8 cellular contexts compared by ENCODE assay signal in genomic region chr20:61253264-61253639, GRCh38. TPM values are rescaled to one million over a fixed set of nuclear protein-coding genes. Genes with fewer than 3 reads are reported as not detected.
DNase-seq lines count a peak whose midpoint lies in the region; ATAC-seq, FAIRE-seq and TF ChIP-seq lines count a peak whose summit lies in the region.

No MANE protein-coding gene starts in this region.

- H3K27ac Mint-ChIP-seq in activated T-cell treated with anti-CD3 and anti-CD28 coated beads, Interleukin-2, amount 50 U/mL, for 24 hours = no peak overlapping the region

- peak overlapping the region; percentile 44 to 55 for H3K4me3 ChIP-seq in foreskin fibroblast (ENCODE audit: low read depth in 1 of 2, low read length in 2 of 2)
- H3K4me3 ChIP-seq in pancreas = peak overlapping the region; percentile 8 to 47 (median 20)

- peaks cover 4% of the 10 kb centered on the region for H3K4me1 Mint-ChIP-seq in activated T-cell treated with anti-CD3 and anti-CD28 coated beads, Interleukin-2, amount 50 U/mL, for 24 hours (ENCODE audit: low read depth)

- H3K36me3 ChIP-seq in pancreas = no peaks in the 10 kb centered on the region

- no peaks in the 10 kb centered on the region for H3K36me3 Mint-ChIP-seq in activated T-cell treated with anti-CD3 and anti-CD28 coated beads, Interleukin-2, amount 50 U/mL, for 24 hours (ENCODE audit: low read depth)

- no peaks in the 10 kb centered on the region for H3K4me1 ChIP-seq in pancreas

- WGBS in pancreas, 2 donors = 1 to 2% methylated on average over 35 to 51 of the region's 51 CpGs

- H3K27ac ChIP-seq in pancreas = no peak overlapping the region

- H3K9me3 Mint-ChIP-seq in activated T-cell treated with anti-CD3 and anti-CD28 coated beads, Interleukin-2, amount 50 U/mL, for 24 hours = no peaks in the 10 kb centered on the region

- intact Hi-C loops in pancreas (cut with DNase I) = no loop called here

- TF ChIP-seq CTCF in foreskin fibroblast (IDR thresholded peaks at IDR 0.05; ENCODE audit: low read depth, low read length) (peak; percentile 36), pancreas (IDR thresholded peaks at IDR 0.05) (no peak)

- H3K9me3 ChIP-seq in pancreas = no peaks in the 10 kb centered on the region

- H3K27me3 ChIP-seq in pancreas = peaks cover 0 to 19% (median 2%) of the 10 kb centered on the region in 4 donors

- peak; percentile 61 for DNase-seq in Daoy (ENCODE audit: low read depth)
- DNase-seq in RPMI7951 (ENCODE audit: low read depth) = peak; percentile 22
- DNase-seq in foreskin fibroblast = peak; percentile 51 to 78
- peak in 1 of 6 donors; percentile 61 for DNase-seq in pancreas
- no peak for DNase-seq in NCI-H146 (lab: John Stamatoyannopoulos, UW)
- no peak for DNase-seq in activated T-cell treated with anti-CD3 and anti-CD28 coated beads, Interleukin-2, amount 50 U/mL, for 24 hours
- no peak for DNase-seq in retina

- H3K27me3 Mint-ChIP-seq in activated T-cell treated with anti-CD3 and anti-CD28 coated beads, Interleukin-2, amount 50 U/mL, for 24 hours = peaks cover 72% of the 10 kb centered on the region

- ATAC-seq in pancreas = peak in 2 of 4 donors; percentile 65 to 69
- ATAC-seq in HG02870 (IDR thresholded peaks at IDR 0.05; ENCODE audit: unreplicated experiment) = no peak

- H3K4me3 Mint-ChIP-seq in activated T-cell treated with anti-CD3 and anti-CD28 coated beads, Interleukin-2, amount 50 U/mL, for 24 hours = no peak overlapping the region

- no peak for FAIRE-seq in pancreas (lab: Jason Lieb, UNC)

RNA-seq across cellular contexts. Expression of gene CDH4, which starts 1.2 kb away (rescaled TPM):
- total RNA-seq in Daoy (2014; rRNA removed; shearing (Covaris generic)) = 2.1 and 3.8 TPM in 2 replicates
- 0.12 and 0.29 TPM in 2 replicates for total RNA-seq in RPMI7951 (2014; rRNA removed; shearing (Covaris generic))
- total RNA-seq in pancreas = 1 to 10 TPM in 2 of 6 donors, under 1 TPM in 4; 0.04 to 1.4 (median 0.33) TPM
- polyA plus RNA-seq in pancreas = under 1 TPM; 0.21 to 0.27 TPM

Comparison
In these comparisons a context has a peak if more than half of its experiments do, and no peak if none do; other contexts are left out.
1. DNase-seq: peak in Daoy (single experiment), RPMI7951 (single experiment) and foreskin fibroblast (2 of 2); none in NCI-H146 (single experiment), activated T-cell treated with anti-CD3 and anti-CD28 coated beads, Interleukin-2, amount 50 U/mL, for 24 hours (single experiment) and retina (single experiment).